Comparison of ENCODE assay signal across 8 cellular contexts in genomic region chr10:60777696-60778213, GRCh38. TPM values are rescaled to one million over a fixed set of nuclear protein-coding genes. Genes with fewer than 3 reads are reported as not detected.
DNase-seq lines count a peak whose midpoint lies in the region; ATAC-seq, FAIRE-seq and TF ChIP-seq lines count a peak whose summit lies in the region.

No MANE protein-coding gene starts in this region.

- H3K27ac ChIP-seq in HepG2 (ENCODE audit: extremely low read length, insufficient read depth, low read length) (no peak overlapping the region), uterus (peak overlapping the region in 1 of 2 donors; percentile 42)

- peak; percentile 3 for ATAC-seq in HG03045 (IDR thresholded peaks at IDR 0.05; ENCODE audit: unreplicated experiment)
- no peak; the same call in 2 of the 3 replicates for ATAC-seq in HepG2

- CTCF ChIA-PET in HepG2 (lab: Yijun Ruan, JAX; ENCODE audit: low intra/inter-chr PET ratio, low total read pairs), result no interaction called here

- no TSS peak for BruUV-seq in HepG2 (replicated peaks; lab: Mats Ljungman, UMichigan)

- H3K9me3 ChIP-seq in HepG2 (ENCODE audit: low read length) (no peaks in the 10 kb centered on the region), uterus (no peaks in the 10 kb centered on the region)

- peaks cover 2% of the 10 kb centered on the region for H3K27me3 Mint-ChIP-seq in activated T-helper 1 cell treated with anti-CD3 and anti-CD28 coated beads, Interleukin-12 subunit alpha, Interleukin-12 subunit beta, Interleukin-2, Interleukin-4 antibody, amounts not matched to agents 30 ng/mL and 10 ng/mL and 1 ng/mL, durations not matched to agents 14 hours and 24 hours and 36 hours (ENCODE audit: insufficient read depth)

- H3K9me3 Mint-ChIP-seq in activated T-helper 1 cell treated with anti-CD3 and anti-CD28 coated beads, Interleukin-12 subunit alpha, Interleukin-12 subunit beta, Interleukin-2, Interleukin-4 antibody, amounts not matched to agents 30 ng/mL and 10 ng/mL and 1 ng/mL, durations not matched to agents 14 hours and 24 hours and 36 hours, result no peaks in the 10 kb centered on the region

- in situ Hi-C loops in HepG2 (cut with HindIII; ENCODE audit: extremely low pct_ligation_motif_present, low pct_unique_long_range_greater_than_20kb), result no loop called here

- TF ChIP-seq CTCF in HepG2 (CRISPR knock-in tag; IDR thresholded peaks at IDR 0.05) (no peak), uterus (IDR thresholded peaks at IDR 0.05) (no peak)

- peak overlapping the region; percentile 99 for H3K4me3 Mint-ChIP-seq in activated T-helper 1 cell treated with anti-CD3 and anti-CD28 coated beads, Interleukin-12 subunit alpha, Interleukin-12 subunit beta, Interleukin-2, Interleukin-4 antibody, amounts not matched to agents 30 ng/mL and 10 ng/mL and 1 ng/mL, durations not matched to agents 14 hours and 24 hours and 36 hours

- H3K36me3 Mint-ChIP-seq in activated T-helper 1 cell treated with anti-CD3 and anti-CD28 coated beads, Interleukin-12 subunit alpha, Interleukin-12 subunit beta, Interleukin-2, Interleukin-4 antibody, amounts not matched to agents 30 ng/mL and 10 ng/mL and 1 ng/mL, durations not matched to agents 14 hours and 24 hours and 36 hours (ENCODE audit: low read depth), result peaks cover 14% of the 10 kb centered on the region

- H3K4me1 ChIP-seq in HepG2 (ENCODE audit: insufficient read depth, low read length) (peaks cover 18% of the 10 kb centered on the region), uterus (peaks cover 0 to 5% of the 10 kb centered on the region in 2 donors)

- peak overlapping the region; percentile 18 to 85 (median 67); a peak in 4 of 6 replicates for H3K4me3 ChIP-seq in HepG2 (replicated peaks in 1 of 3; ENCODE audit: insufficient read depth in 1 of 3, low read depth in 2 of 3, low read length in 3 of 3)
- peak overlapping the region; percentile 44 to 61 for H3K4me3 ChIP-seq in uterus

- POLR2A ChIA-PET in HepG2 (lab: Yijun Ruan, JAX), result no interaction called here

- no peaks in the 10 kb centered on the region; the same call in none of the 2 replicates for H4K20me1 ChIP-seq in HepG2 (ENCODE audit: insufficient read depth, low read length)

- H3K27me3 ChIP-seq in HepG2 (ENCODE audit: control insufficient read depth in 1 of 2, insufficient read depth in 2 of 2, low read length in 2 of 2) (no peaks in the 10 kb centered on the region), uterus (no peaks in the 10 kb centered on the region)

- peak overlapping the region; percentile 66 for H3K4me2 ChIP-seq in HepG2 (ENCODE audit: low read depth, low read length)

- no peak for FAIRE-seq in HepG2 (lab: Jason Lieb, UNC)

- H3K27ac Mint-ChIP-seq in activated T-helper 1 cell treated with anti-CD3 and anti-CD28 coated beads, Interleukin-12 subunit alpha, Interleukin-12 subunit beta, Interleukin-2, Interleukin-4 antibody, amounts not matched to agents 30 ng/mL and 10 ng/mL and 1 ng/mL, durations not matched to agents 14 hours and 24 hours and 36 hours, result peak overlapping the region; percentile 97

- peak overlapping the region; percentile 47; the same call in 1 of the 2 replicates for H3K9ac ChIP-seq in HepG2 (ENCODE audit: insufficient read depth, low read depth, low read length)

- H3K36me3 ChIP-seq in HepG2 (replicated peaks in 1 of 2; ENCODE audit: control insufficient read depth in 1 of 2, insufficient read depth in 2 of 2, low read length in 2 of 2) (no peaks in the 10 kb centered on the region; a peak in 1 of 5 replicates), uterus (no peaks in the 10 kb centered on the region)

- TF ChIP-seq POLR2A in HepG2 (IDR thresholded peaks at IDR 0.05; ENCODE audit: insufficient read depth in 1 of 2, low read depth in 2 of 2, low read length in 2 of 2), result no peak
- TF ChIP-seq POLR2A in uterus (IDR thresholded peaks at IDR 0.05), result no peak

- H3K4me1 Mint-ChIP-seq in activated T-helper 1 cell treated with anti-CD3 and anti-CD28 coated beads, Interleukin-12 subunit alpha, Interleukin-12 subunit beta, Interleukin-2, Interleukin-4 antibody, amounts not matched to agents 30 ng/mL and 10 ng/mL and 1 ng/mL, durations not matched to agents 14 hours and 24 hours and 36 hours (ENCODE audit: low read depth), result peaks cover 28% of the 10 kb centered on the region

- peaks cover 45% of the 10 kb centered on the region for H3K79me2 ChIP-seq in HepG2 (ENCODE audit: insufficient read depth, low read length)

- intact Hi-C loops in activated T-helper 1 cell treated with anti-CD3 and anti-CD28 coated beads, Interleukin-12 subunit alpha, Interleukin-12 subunit beta, Interleukin-2, Interleukin-4 antibody, amounts not matched to agents 30 ng/mL and 10 ng/mL and 1 ng/mL, durations not matched to agents 14 hours and 24 hours and 36 hours (cut with micrococcal nuclease), result loop anchor here (1.0 to 10.0 kb wide), 5 partner anchors 46 to 872 kb away; no protein-coding TSS in a partner anchor
- intact Hi-C loops in HepG2 (cut with micrococcal nuclease; ENCODE audit: unreplicated experiment), result no loop called here
- intact Hi-C loops in uterus (cut with DNase I; ENCODE audit: low total_unique reads), result no loop called here

- no peak for TF ChIP-seq EP300 in HepG2 (IDR thresholded peaks at IDR 0.05; ENCODE audit: low read depth in 2 of 2, low read length in 2 of 2)
- TF ChIP-seq EP300 in HepG2 (CRISPR knock-in tag; IDR thresholded peaks at IDR 0.05; ENCODE audit: borderline replicate concordance), result no peak

- peak overlapping the region; percentile 94 for H2AFZ ChIP-seq in HepG2 (ENCODE audit: low read length)

- no peak for TF ChIP-seq RAD21 in HepG2 (CRISPR knock-in tag; IDR thresholded peaks at IDR 0.05)

- DNase-seq in DMS53 (lab: John Stamatoyannopoulos, UW) (peak; percentile 31), DMS53 treated with DMSO at 0.1 percent for 48 hours (lab: John Stamatoyannopoulos, UW; ENCODE audit: unreplicated experiment) (no peak), HepG2 (ENCODE audit: low spot score) (no peak), uterus (no peak), ecto neural progenitor cell (ENCODE audit: low spot score) (no peak), NCI-H1105 treated with DMSO at 0.1 percent for 48 hours (lab: John Stamatoyannopoulos, UW) (no peak)
- DNase-seq in activated T-helper 1 cell treated with anti-CD3 and anti-CD28 coated beads, Interleukin-12 subunit alpha, Interleukin-12 subunit beta, Interleukin-2, Interleukin-4 antibody, amounts not matched to agents 30 ng/mL and 10 ng/mL and 1 ng/mL, durations not matched to agents 14 hours and 24 hours and 36 hours (ENCODE audit: low spot score), result no peak

- 42% methylated on average over 9 of the region's 9 CpGs for WGBS in HepG2 (ENCODE audit: low lambda C conversion rate)

TF ChIP-seq in HepG2, 621 proteins besides CTCF, POLR2A, EP300 and RAD21:
- TF ChIP-seq MXD4 (CRISPR knock-in tag; IDR thresholded peaks at IDR 0.05), result no peak
- no peak for TF ChIP-seq ATF1 (CRISPR knock-in tag; IDR thresholded peaks at IDR 0.05)
- TF ChIP-seq NCOA1 (CRISPR knock-in tag; IDR thresholded peaks at IDR 0.05), result no peak
- TF ChIP-seq KLF15 (CRISPR knock-in tag; IDR thresholded peaks at IDR 0.05; ENCODE audit: borderline replicate concordance), result no peak
- TF ChIP-seq NR2C2 (CRISPR knock-in tag; IDR thresholded peaks at IDR 0.05; ENCODE audit: borderline replicate concordance), result 0 out of 2 replicates have a peak, but pooled peaks have one; percentile 13

RNA-seq across cellular contexts. Expression of gene CDK1, which starts 0.5 kb away (rescaled TPM):
- 100 and 104 TPM in 2 replicates for total RNA-seq in activated T-helper 1 cell treated with anti-CD3 and anti-CD28 coated beads, Interleukin-12 subunit alpha, Interleukin-12 subunit beta, Interleukin-2, Interleukin-4 antibody, amounts not matched to agents 30 ng/mL and 10 ng/mL and 1 ng/mL, durations not matched to agents 14 hours and 24 hours and 36 hours
- total RNA-seq in HepG2 (2016; rRNA removed; fragmentation: Illumina TruSeq; extraction: Trizol) (132 and 221 TPM in 2 replicates), uterus (10 to 100 TPM in 1 of 4 donors, 1 to 10 TPM in 1, not detected in 2; 3.5 to 98.9 TPM)
- total RNA-seq in HepG2 (2016; cell fraction: cytosol; rRNA removed; fragmentation: Illumina TruSeq; extraction: Trizol; ENCODE audit: low read depth), result 25.7 and 32.5 TPM in 2 replicates
- 132 and 217 TPM in 2 replicates for total RNA-seq in HepG2 (2016; cell fraction: insoluble cytoplasmic fraction; rRNA removed; fragmentation: Illumina TruSeq; extraction: Trizol)
- 45.2 and 55.5 TPM in 2 replicates for total RNA-seq in HepG2 (2016; cell fraction: membrane; rRNA removed; fragmentation: Illumina TruSeq; extraction: Trizol)
- total RNA-seq in HepG2 (2016; cell fraction: nucleus; rRNA removed; fragmentation: Illumina TruSeq; extraction: Trizol), result 113 and 116 TPM in 2 replicates
- polyA plus RNA-seq in HepG2 (2011; rRNA removed), result 23.1 and 42.6 TPM in 2 replicates
- 12.9 and 15.9 TPM in 2 replicates for polyA plus RNA-seq in HepG2 (2011; cell fraction: cytosol; rRNA removed)
- polyA plus RNA-seq in HepG2 (2011; cell fraction: nucleus; rRNA removed), result 23.4 and 24.8 TPM in 2 replicates
- polyA plus RNA-seq in HepG2 (2012), result 20.0 and 41.3 TPM in 2 replicates
- 7.5 and 9.0 TPM in 2 replicates for polyA plus RNA-seq in HepG2 (2016; cell fraction: cytosol; fragmentation: Illumina TruSeq; extraction: Trizol; ENCODE audit: low read depth)
- 154 and 181 TPM in 2 replicates for polyA plus RNA-seq in HepG2 (2016; cell fraction: insoluble cytoplasmic fraction; fragmentation: Illumina TruSeq; extraction: Trizol; ENCODE audit: low read depth)
- 17.0 and 17.2 TPM in 2 replicates for polyA plus RNA-seq in HepG2 (2016; cell fraction: membrane; fragmentation: Illumina TruSeq; extraction: Trizol; ENCODE audit: low read depth)
- polyA plus RNA-seq in HepG2 (2016; cell fraction: nucleus; fragmentation: Illumina TruSeq; extraction: Trizol; ENCODE audit: insufficient read depth, low read depth), result 177 and 183 TPM in 2 replicates
- polyA minus RNA-seq in HepG2 (2011; rRNA and poly(A)+ RNA removed; ENCODE audit: low replicate concordance), result 6.0 and 23.9 TPM in 2 replicates
- polyA minus RNA-seq in HepG2 (2011; cell fraction: cytosol; rRNA and poly(A)+ RNA removed), result 9.6 and 14.5 TPM in 2 replicates
- polyA minus RNA-seq in HepG2 (2011; cell fraction: nucleus; rRNA and poly(A)+ RNA removed), result 33.8 and 62.3 TPM in 2 replicates
